ENCODE assay signal across 1 cellular context in genomic region chr18:35240664-35241522, GRCh38.
A peak's percentile ranks its signal among the peaks of the same experiment; 100 is the strongest.
TF ChIP-seq lines count a peak whose summit lies in the region.

Gene ZNF397 (plus strand): TSS chr18:35241034. CDS start chr18:35242471, 1,437 bp downstream.

TF ChIP-seq in HepG2, 621 proteins besides CTCF, POLR2A, EP300 and RAD21 (continued from another document and continues in another):
- peak; percentile 69 for TF ChIP-seq PAXIP1 (CRISPR knock-in tag; conservative IDR thresholded peaks at IDR 0.05)
- TF ChIP-seq, protein P1, sequence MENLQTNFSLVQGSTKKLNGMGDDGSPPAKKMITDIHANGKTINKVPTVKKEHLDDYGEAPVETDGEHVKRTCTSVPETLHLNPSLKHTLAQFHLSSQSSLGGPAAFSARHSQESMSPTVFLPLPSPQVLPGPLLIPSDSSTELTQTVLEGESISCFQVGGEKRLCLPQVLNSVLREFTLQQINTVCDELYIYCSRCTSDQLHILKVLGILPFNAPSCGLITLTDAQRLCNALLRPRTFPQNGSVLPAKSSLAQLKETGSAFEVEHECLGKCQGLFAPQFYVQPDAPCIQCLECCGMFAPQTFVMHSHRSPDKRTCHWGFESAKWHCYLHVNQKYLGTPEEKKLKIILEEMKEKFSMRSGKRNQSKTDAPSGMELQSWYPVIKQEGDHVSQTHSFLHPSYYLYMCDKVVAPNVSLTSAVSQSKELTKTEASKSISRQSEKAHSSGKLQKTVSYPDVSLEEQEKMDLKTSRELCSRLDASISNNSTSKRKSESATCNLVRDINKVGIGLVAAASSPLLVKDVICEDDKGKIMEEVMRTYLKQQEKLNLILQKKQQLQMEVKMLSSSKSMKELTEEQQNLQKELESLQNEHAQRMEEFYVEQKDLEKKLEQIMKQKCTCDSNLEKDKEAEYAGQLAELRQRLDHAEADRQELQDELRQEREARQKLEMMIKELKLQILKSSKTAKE (CRISPR knock-in tag; IDR thresholded peaks at IDR 0.05; ENCODE audit: borderline replicate concordance) = no peak
- TF ChIP-seq, protein P2, sequence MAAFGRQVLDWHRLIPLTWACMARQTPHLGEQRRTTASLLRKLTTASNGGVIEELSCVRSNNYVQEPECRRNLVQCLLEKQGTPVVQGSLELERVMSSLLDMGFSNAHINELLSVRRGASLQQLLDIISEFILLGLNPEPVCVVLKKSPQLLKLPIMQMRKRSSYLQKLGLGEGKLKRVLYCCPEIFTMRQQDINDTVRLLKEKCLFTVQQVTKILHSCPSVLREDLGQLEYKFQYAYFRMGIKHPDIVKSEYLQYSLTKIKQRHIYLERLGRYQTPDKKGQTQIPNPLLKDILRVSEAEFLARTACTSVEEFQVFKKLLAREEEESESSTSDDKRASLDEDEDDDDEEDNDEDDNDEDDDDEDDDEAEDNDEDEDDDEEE (CRISPR knock-in tag; IDR thresholded peaks at IDR 0.05) = no peak; the same call in 1 of the 2 replicates
- peak; percentile 86 for TF ChIP-seq SALL1 (CRISPR knock-in tag; IDR thresholded peaks at IDR 0.05)
- no peak; the same call in 1 of the 2 replicates for TF ChIP-seq ZNF629 (CRISPR knock-in tag; conservative IDR thresholded peaks at IDR 0.05)
- peak; percentile 82 for TF ChIP-seq CBX1 (IDR thresholded peaks at IDR 0.05; ENCODE audit: low read depth)
- TF ChIP-seq ETV6 (CRISPR knock-in tag; conservative IDR thresholded peaks at IDR 0.05) = no peak
- TF ChIP-seq ZNF7 (CRISPR knock-in tag; IDR thresholded peaks at IDR 0.05) = no peak
- TF ChIP-seq SMYD3 (CRISPR knock-in tag; IDR thresholded peaks at IDR 0.05) = peak; percentile 20; the same call in 1 of the 2 replicates
- no peak; the same call in 1 of the 2 replicates for TF ChIP-seq ZNF451 (CRISPR knock-in tag; IDR thresholded peaks at IDR 0.05)
- peak; percentile 92 for TF ChIP-seq NFYB (CRISPR knock-in tag; IDR thresholded peaks at IDR 0.05)
- no peak for TF ChIP-seq MED1 (CRISPR knock-in tag; IDR thresholded peaks at IDR 0.05)
- no peak for TF ChIP-seq FOXK2 (IDR thresholded peaks at IDR 0.05)
- no peak for TF ChIP-seq SETDB1 (CRISPR knock-in tag; IDR thresholded peaks at IDR 0.05; ENCODE audit: borderline replicate concordance)
- TF ChIP-seq EZH2 (conservative IDR thresholded peaks at IDR 0.05; ENCODE audit: low read depth, low read length) = no peak
- TF ChIP-seq SMARCE1 (IDR thresholded peaks at IDR 0.05; ENCODE audit: borderline replicate concordance) = no peak
- TF ChIP-seq ZNF12 (CRISPR knock-in tag; IDR thresholded peaks at IDR 0.05) = no peak
- no peak for TF ChIP-seq ZNF17 (CRISPR knock-in tag; IDR thresholded peaks at IDR 0.05)
- 0 out of 2 replicates have a peak, but pooled peaks have one; percentile 50 for TF ChIP-seq ZNF678 (CRISPR knock-in tag; IDR thresholded peaks at IDR 0.05)
- no peak for TF ChIP-seq KIAA2018 (CRISPR knock-in tag; IDR thresholded peaks at IDR 0.05; ENCODE audit: borderline replicate concordance)
- TF ChIP-seq THRA (CRISPR knock-in tag; IDR thresholded peaks at IDR 0.05; ENCODE audit: borderline replicate concordance) = no peak
- no peak for TF ChIP-seq ZMYM3 (CRISPR knock-in tag; IDR thresholded peaks at IDR 0.05)
- TF ChIP-seq, protein P3, sequence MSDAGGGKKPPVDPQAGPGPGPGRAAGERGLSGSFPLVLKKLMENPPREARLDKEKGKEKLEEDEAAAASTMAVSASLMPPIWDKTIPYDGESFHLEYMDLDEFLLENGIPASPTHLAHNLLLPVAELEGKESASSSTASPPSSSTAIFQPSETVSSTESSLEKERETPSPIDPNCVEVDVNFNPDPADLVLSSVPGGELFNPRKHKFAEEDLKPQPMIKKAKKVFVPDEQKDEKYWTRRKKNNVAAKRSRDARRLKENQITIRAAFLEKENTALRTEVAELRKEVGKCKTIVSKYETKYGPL (CRISPR knock-in tag; IDR thresholded peaks at IDR 0.05) = peak; percentile 56; the same call in 1 of the 2 replicates
- TF ChIP-seq HCFC1 (IDR thresholded peaks at IDR 0.05; ENCODE audit: low read depth, low read length) = 0 out of 2 replicates have a peak, but pooled peaks have one; percentile 9
- no peak for TF ChIP-seq SOX6 (IDR thresholded peaks at IDR 0.05)
- peak; percentile 81 for TF ChIP-seq SOX6 (CRISPR knock-in tag; IDR thresholded peaks at IDR 0.05)
- TF ChIP-seq IKZF4 (CRISPR knock-in tag; IDR thresholded peaks at IDR 0.05; ENCODE audit: borderline replicate concordance, low read depth, not compliant biosample characterization) = no peak
- TF ChIP-seq ZNF143 (CRISPR knock-in tag; IDR thresholded peaks at IDR 0.05) = peak; percentile 44; the same call in 1 of the 2 replicates
- TF ChIP-seq DR1 (CRISPR knock-in tag; IDR thresholded peaks at IDR 0.05) = peak; percentile 80
- TF ChIP-seq ZNF782 (CRISPR knock-in tag; IDR thresholded peaks at IDR 0.05; ENCODE audit: borderline replicate concordance) = no peak; the same call in 1 of the 2 replicates
- no peak for TF ChIP-seq ZNF572 (CRISPR knock-in tag; IDR thresholded peaks at IDR 0.05)
- no peak for TF ChIP-seq SNAPC4 (CRISPR knock-in tag; IDR thresholded peaks at IDR 0.05)
- peak; percentile 82; the same call in 1 of the 2 replicates for TF ChIP-seq ZNF878 (CRISPR knock-in tag; IDR thresholded peaks at IDR 0.05)
- no peak for TF ChIP-seq CCAR2 (optimal IDR thresholded peaks at IDR 0.05; ENCODE audit: low read depth, low read length)
- TF ChIP-seq ZNF280B (CRISPR knock-in tag; IDR thresholded peaks at IDR 0.05; ENCODE audit: borderline replicate concordance) = no peak
- TF ChIP-seq KDM4B (CRISPR knock-in tag; IDR thresholded peaks at IDR 0.05) = no peak
